8 cellular contexts compared by ENCODE assay signal in genomic region chr6:131134220-131134831, GRCh38. TPM values are rescaled to one million over a fixed set of nuclear protein-coding genes. Genes with fewer than 3 reads are reported as not detected.
DNase-seq lines count a peak whose midpoint lies in the region; ATAC-seq and TF ChIP-seq lines count a peak whose summit lies in the region.

No MANE protein-coding gene starts in this region.

- no peaks in the 10 kb centered on the region for H3K9me2 ChIP-seq in SK-N-SH

- H3K4me1 Mint-ChIP-seq in activated CD4-positive, alpha-beta memory T cell treated with anti-CD3 and anti-CD28 coated beads, Interleukin-2, amount 10 ng/mL, durations not matched to agents 7 days and 5 days = peaks cover 13% of the 10 kb centered on the region
- peaks cover 19 to 35% of the 10 kb centered on the region in 2 donors for H3K4me1 Mint-ChIP-seq in immature natural killer cell
- peaks cover 23% of the 10 kb centered on the region for H3K4me1 Mint-ChIP-seq in stimulated activated naive CD8-positive, alpha-beta T cell treated with anti-CD3 and anti-CD28 coated beads, Interleukin-15, amount 100 ng/mL, for 72 hours

- H3K9me3 Mint-ChIP-seq in activated CD4-positive, alpha-beta memory T cell treated with anti-CD3 and anti-CD28 coated beads, Interleukin-2, amount 10 ng/mL, durations not matched to agents 7 days and 5 days = no peaks in the 10 kb centered on the region
- H3K9me3 Mint-ChIP-seq in immature natural killer cell = no peaks in the 10 kb centered on the region
- no peaks in the 10 kb centered on the region for H3K9me3 Mint-ChIP-seq in stimulated activated naive CD8-positive, alpha-beta T cell treated with anti-CD3 and anti-CD28 coated beads, Interleukin-15, amount 100 ng/mL, for 72 hours

- no peak for TF ChIP-seq CTCF in SK-N-SH (IDR thresholded peaks at IDR 0.05)

- TF ChIP-seq RAD21 in SK-N-SH (IDR thresholded peaks at IDR 0.05; ENCODE audit: low read length) = no peak

- peaks cover 20% of the 10 kb centered on the region for H3K27me3 Mint-ChIP-seq in activated CD4-positive, alpha-beta memory T cell treated with anti-CD3 and anti-CD28 coated beads, Interleukin-2, amount 10 ng/mL, durations not matched to agents 7 days and 5 days
- peaks cover 7 to 16% (median 7%) of the 10 kb centered on the region in 3 donors for H3K27me3 Mint-ChIP-seq in immature natural killer cell (ENCODE audit: low read depth in 3 of 3)
- peaks cover 8% of the 10 kb centered on the region for H3K27me3 Mint-ChIP-seq in stimulated activated naive CD8-positive, alpha-beta T cell treated with anti-CD3 and anti-CD28 coated beads, Interleukin-15, amount 100 ng/mL, for 72 hours

- no peak overlapping the region for H3K9ac ChIP-seq in SK-N-SH

- peak overlapping the region; percentile 36 for H3K4me3 Mint-ChIP-seq in activated CD4-positive, alpha-beta memory T cell treated with anti-CD3 and anti-CD28 coated beads, Interleukin-2, amount 10 ng/mL, durations not matched to agents 7 days and 5 days
- peak overlapping the region; percentile 91 to 95 (median 94) for H3K4me3 Mint-ChIP-seq in immature natural killer cell
- H3K4me3 Mint-ChIP-seq in stimulated activated naive CD8-positive, alpha-beta T cell treated with anti-CD3 and anti-CD28 coated beads, Interleukin-15, amount 100 ng/mL, for 72 hours = peak overlapping the region; percentile 81 to 87

- H3K36me3 Mint-ChIP-seq in activated CD4-positive, alpha-beta memory T cell treated with anti-CD3 and anti-CD28 coated beads, Interleukin-2, amount 10 ng/mL, durations not matched to agents 7 days and 5 days (ENCODE audit: low read depth) = peaks cover 3% of the 10 kb centered on the region
- H3K36me3 Mint-ChIP-seq in immature natural killer cell = no peaks in the 10 kb centered on the region

- 0 out of 2 replicates have a peak overlapping the region, but pooled peaks have one; percentile 81 for H3K4me2 ChIP-seq in SK-N-SH

- 71% methylated on average over 12 of the region's 12 CpGs for WGBS in SK-N-SH (ENCODE audit: low lambda C conversion rate)

- peaks cover 10% of the 10 kb centered on the region for H3K27me3 ChIP-seq in SK-N-SH (ENCODE audit: insufficient read depth)

- H3K36me3 ChIP-seq in SK-N-SH (replicated peaks in 1 of 2; ENCODE audit: control insufficient read depth in 1 of 2, insufficient read depth in 2 of 2, low read length in 1 of 2) = no peaks in the 10 kb centered on the region

- no peaks in the 10 kb centered on the region for H3K79me2 ChIP-seq in SK-N-SH (ENCODE audit: insufficient read depth)

- H3K9me3 ChIP-seq in SK-N-SH = no peaks in the 10 kb centered on the region

- H3K27ac Mint-ChIP-seq in activated CD4-positive, alpha-beta memory T cell treated with anti-CD3 and anti-CD28 coated beads, Interleukin-2, amount 10 ng/mL, durations not matched to agents 7 days and 5 days = no peak overlapping the region
- H3K27ac Mint-ChIP-seq in immature natural killer cell = peak overlapping the region in 3 of 6 donors; percentile 82 to 94 (median 92)
- peak overlapping the region in 1 of 2 donors; percentile 98 for H3K27ac Mint-ChIP-seq in stimulated activated naive CD8-positive, alpha-beta T cell treated with anti-CD3 and anti-CD28 coated beads, Interleukin-15, amount 100 ng/mL, for 72 hours

- CTCF ChIA-PET in SK-N-SH (lab: Yijun Ruan, JAX) = interaction anchor here (0.8 kb wide), 1 partner anchor 18 kb away, joined by 3 read pairs; no protein-coding TSS in a partner anchor
- CTCF ChIA-PET in activated CD4-positive, alpha-beta memory T cell treated with anti-CD3 and anti-CD28 coated beads, Interleukin-2, amount 10 ng/mL, durations not matched to agents 7 days and 5 days (lab: Charles Lee) = interaction anchor here (1.0 to 1.1 kb wide), 2 partner anchors 249 to 399 kb away, joined by 4 read pairs; no protein-coding TSS in a partner anchor

- H3K4me1 ChIP-seq in SK-N-SH (ENCODE audit: control insufficient read depth in 1 of 2, insufficient read depth in 2 of 2, low read depth in 1 of 2, low read length in 1 of 2) = peaks cover 3% of the 10 kb centered on the region in 2 experiments; a peak in 3 of 4 replicates

- POLR2A ChIA-PET in SK-N-SH (lab: Yijun Ruan, JAX) = no interaction called here
- POLR2A ChIA-PET in activated CD4-positive, alpha-beta memory T cell treated with anti-CD3 and anti-CD28 coated beads, Interleukin-2, amount 10 ng/mL, durations not matched to agents 7 days and 5 days (lab: Charles Lee) = no interaction called here

- no peak overlapping the region for H3K27ac ChIP-seq in SK-N-SH (ENCODE audit: low read depth in 2 of 2, low read length in 1 of 2)

- TF ChIP-seq EP300 in SK-N-SH (IDR thresholded peaks at IDR 0.05; ENCODE audit: borderline replicate concordance in 1 of 2, low read depth in 1 of 2, low read length in 1 of 2) = no peak

- H3K4me3 ChIP-seq in SK-N-SH (ENCODE audit: low read depth in 2 of 2, low read length in 1 of 2) = no peak overlapping the region

- no peak for ATAC-seq in SK-N-SH treated with all-trans-retinoic acid at 6 μM for 48 hours
- ATAC-seq in stimulated activated naive CD8-positive, alpha-beta T cell treated with anti-CD3 and anti-CD28 coated beads, Interleukin-15, amount 100 ng/mL, for 72 hours = no peak
- ATAC-seq in GM18870 (IDR thresholded peaks at IDR 0.05; ENCODE audit: unreplicated experiment) = no peak
- no peak for ATAC-seq in HG03469 (IDR thresholded peaks at IDR 0.05; ENCODE audit: unreplicated experiment)

- H4K20me1 ChIP-seq in SK-N-SH (ENCODE audit: insufficient read depth) = no peaks in the 10 kb centered on the region

- DNase-seq in SK-N-SH (no peak), immature natural killer cell (no peak), DMS79 (lab: John Stamatoyannopoulos, UW) (no peak)
- no peak for DNase-seq in activated CD4-positive, alpha-beta memory T cell treated with anti-CD3 and anti-CD28 coated beads, Interleukin-2, amount 10 ng/mL, durations not matched to agents 7 days and 5 days
- no peak for DNase-seq in stimulated activated naive CD8-positive, alpha-beta T cell treated with anti-CD3 and anti-CD28 coated beads, Interleukin-15, amount 100 ng/mL, for 72 hours

- peak overlapping the region; percentile 83; the same call in 1 of the 2 replicates for H2AFZ ChIP-seq in SK-N-SH (ENCODE audit: low read depth)

- H3F3A ChIP-seq in SK-N-SH (replicated peaks; ENCODE audit: insufficient read depth) = peaks cover 3% of the 10 kb centered on the region

TF ChIP-seq in SK-N-SH, 30 proteins besides CTCF, POLR2A, EP300 and RAD21 (continues in another document):
- TF ChIP-seq REST (IDR thresholded peaks at IDR 0.05; ENCODE audit: low read depth, low read length) = no peak

TF ChIP-seq in SK-N-SH treated with all-trans-retinoic acid at 6 μM for 48 hours, 23 proteins besides CTCF, POLR2A, EP300 and RAD21:
- TF ChIP-seq ZFP30 (CRISPR knock-in tag; IDR thresholded peaks at IDR 0.05) = no peak
- no peak for TF ChIP-seq TSHZ2 (CRISPR knock-in tag; IDR thresholded peaks at IDR 0.05)
- TF ChIP-seq OSR1 (CRISPR knock-in tag; IDR thresholded peaks at IDR 0.05) = no peak
- TF ChIP-seq GLIS3 (CRISPR knock-in tag; IDR thresholded peaks at IDR 0.05) = no peak
- TF ChIP-seq SNAI2 (CRISPR knock-in tag; IDR thresholded peaks at IDR 0.05) = no peak

RNA-seq across cellular contexts. Expression of gene AKAP7, which starts 0.9 kb away (rescaled TPM):
- polyA plus RNA-seq in SK-N-SH (2012; rRNA removed) = 0.58 and 0.75 TPM in 2 replicates
- 0.92 and 1.2 TPM in 2 replicates for polyA plus RNA-seq in SK-N-SH (2012; cell fraction: cytosol; rRNA removed)
- 0.46 and 0.62 TPM in 2 replicates for polyA plus RNA-seq in SK-N-SH (2012; cell fraction: nucleus; rRNA removed)
- total RNA-seq in activated CD4-positive, alpha-beta memory T cell treated with anti-CD3 and anti-CD28 coated beads, Interleukin-2, amount 10 ng/mL, durations not matched to agents 7 days and 5 days = 1 to 10 TPM; 7.2 to 8.4 TPM
- polyA plus RNA-seq in immature natural killer cell = 10 to 100 TPM; 11.0 to 15.1 (median 12.0) TPM

Comparison
In these comparisons a context has a peak if more than half of its experiments do, and no peak if none do; other contexts are left out.
1. H3K4me3 Mint-ChIP-seq: peak in every context shown above with its lines; median percentile 94 in immature natural killer cell; 84 in stimulated activated naive CD8-positive, alpha-beta T cell treated with anti-CD3 and anti-CD28 coated beads, Interleukin-15, amount 100 ng/mL, for 72 hours; 36 in activated CD4-positive, alpha-beta memory T cell treated with anti-CD3 and anti-CD28 coated beads, Interleukin-2, amount 10 ng/mL, durations not matched to agents 7 days and 5 days.